Comparison of ENCODE assay signal across 24 cellular contexts in genomic region chr9:27542519-27542918, GRCh38. TPM values are rescaled to one million over a fixed set of nuclear protein-coding genes. Genes with fewer than 3 reads are reported as not detected.
DNase-seq lines count a peak whose midpoint lies in the region; TF ChIP-seq lines count a peak whose summit lies in the region.
"Had no signal": no experiment of that assay in that cellular context is flagged by ENCODE, and none has a peak within 500 bp of the region (broad histone marks: within the 10 kb centered on the region; RNA-seq: fewer than 3 reads in every experiment).

No MANE protein-coding gene starts in this region.

- H3K27me3 ChIP-seq in SJSA1 (replicated peaks): no peaks in the 10 kb centered on the region
- no peaks in the 10 kb centered on the region for H3K27me3 ChIP-seq in CD4-positive, alpha-beta memory T cell (ENCODE audit: insufficient read depth, low read length)
- H3K27me3 ChIP-seq: ovary, sigmoid colon had no signal

- H3K36me3 ChIP-seq in SJSA1: no peaks in the 10 kb centered on the region
- H3K36me3 ChIP-seq in CD4-positive, alpha-beta memory T cell (ENCODE audit: insufficient read depth, low read length): peaks cover 4% of the 10 kb centered on the region
- H3K36me3 ChIP-seq: ovary had no signal

- H3K4me3 ChIP-seq in SJSA1: no peak overlapping the region
- no peak overlapping the region for H3K4me3 ChIP-seq in foreskin fibroblast (ENCODE audit: low read depth in 1 of 2, low read length in 2 of 2)
- no peak overlapping the region for H3K4me3 ChIP-seq in retinal pigment epithelial cell (ENCODE audit: low read length)
- no peak overlapping the region for H3K4me3 ChIP-seq in CD4-positive, alpha-beta memory T cell (ENCODE audit: low read length in 2 of 2)
- H3K4me3 ChIP-seq: ovary, sigmoid colon had no signal

- TF ChIP-seq CTCF in foreskin fibroblast (IDR thresholded peaks at IDR 0.05; ENCODE audit: low read depth, low read length): no peak
- no peak for TF ChIP-seq CTCF in retinal pigment epithelial cell (conservative IDR thresholded peaks at IDR 0.05; ENCODE audit: low read depth, low read length)

- in situ Hi-C loops in G401 (cut with HindIII; ENCODE audit: low sequenced_read_pairs): loop anchor here (25.0 kb wide), 1 partner anchor 205 kb away; no protein-coding TSS in a partner anchor

- H3K27ac Mint-ChIP-seq in CD4-positive, alpha-beta memory T cell: no peak overlapping the region
- H3K27ac Mint-ChIP-seq: activated CD4-positive, alpha-beta T cell treated with anti-CD3 and anti-CD28 coated beads for 36 hours; activated naive CD4-positive, alpha-beta T cell treated with anti-CD3 and anti-CD28 coated beads, Interleukin-2, amount 10 ng/mL, durations not matched to agents 7 days and 5 days; activated T-cell treated with anti-CD3 and anti-CD28 coated beads, Interleukin-2, amount 50 U/mL, for 72 hours; CD8-positive, alpha-beta T cell; T-helper 17 cell had no signal

- no peak overlapping the region for H3K4me3 Mint-ChIP-seq in CD4-positive, alpha-beta memory T cell
- H3K4me3 Mint-ChIP-seq: activated CD4-positive, alpha-beta T cell treated with anti-CD3 and anti-CD28 coated beads for 36 hours; activated naive CD4-positive, alpha-beta T cell treated with anti-CD3 and anti-CD28 coated beads, Interleukin-2, amount 10 ng/mL, durations not matched to agents 7 days and 5 days; activated T-cell treated with anti-CD3 and anti-CD28 coated beads, Interleukin-2, amount 50 U/mL, for 72 hours; CD8-positive, alpha-beta T cell; T-helper 17 cell had no signal

- POLR2A ChIA-PET in CD4-positive, alpha-beta memory T cell (lab: Charles Lee; ENCODE audit: partially characterized antibody): no interaction called here

- H3K4me1 Mint-ChIP-seq in CD4-positive, alpha-beta memory T cell: no peaks in the 10 kb centered on the region
- H3K4me1 Mint-ChIP-seq: activated CD4-positive, alpha-beta T cell treated with anti-CD3 and anti-CD28 coated beads for 36 hours; activated naive CD4-positive, alpha-beta T cell treated with anti-CD3 and anti-CD28 coated beads, Interleukin-2, amount 10 ng/mL, durations not matched to agents 7 days and 5 days had no signal

- H3K27me3 Mint-ChIP-seq in CD4-positive, alpha-beta memory T cell: no peaks in the 10 kb centered on the region
- H3K27me3 Mint-ChIP-seq: activated CD4-positive, alpha-beta T cell treated with anti-CD3 and anti-CD28 coated beads for 36 hours; activated naive CD4-positive, alpha-beta T cell treated with anti-CD3 and anti-CD28 coated beads, Interleukin-2, amount 10 ng/mL, durations not matched to agents 7 days and 5 days; T-helper 17 cell had no signal

- H3K9me3 ChIP-seq in SJSA1 (replicated peaks): no peaks in the 10 kb centered on the region
- H3K9me3 ChIP-seq in CD4-positive, alpha-beta memory T cell (ENCODE audit: control insufficient read depth in 1 of 2, low read length in 2 of 2): no peaks in the 10 kb centered on the region
- H3K9me3 ChIP-seq: ovary, sigmoid colon had no signal

- intact Hi-C loops in CD4-positive, alpha-beta memory T cell (cut with micrococcal nuclease): no loop called here

- CTCF ChIA-PET in CD4-positive, alpha-beta memory T cell (lab: Charles Lee; ENCODE audit: partially characterized antibody): interaction anchor here (0.6 to 2.4 kb wide), 2 partner anchors 13 to 83 kb away, joined by 3 to 6 read pairs; partner anchors contain the start of gene MOB3B

- no peaks in the 10 kb centered on the region for H3K9me3 Mint-ChIP-seq in CD4-positive, alpha-beta memory T cell
- H3K9me3 Mint-ChIP-seq: activated naive CD4-positive, alpha-beta T cell treated with anti-CD3 and anti-CD28 coated beads, Interleukin-2, amount 10 ng/mL, durations not matched to agents 7 days and 5 days; activated T-cell treated with anti-CD3 and anti-CD28 coated beads, Interleukin-2, amount 50 U/mL, for 72 hours; CD8-positive, alpha-beta T cell had no signal

- DNase-seq in G401 (ENCODE audit: low spot score): peak; percentile 40
- peak; percentile 37 to 38 for DNase-seq in SJSA1 (ENCODE audit: low read depth in 1 of 2, low spot score in 2 of 2)
- DNase-seq in foreskin fibroblast: peak; percentile 31 to 68
- DNase-seq in retinal pigment epithelial cell (ENCODE audit: low read depth): peak; percentile 39
- no peak for DNase-seq in MV-4-11 (lab: John Stamatoyannopoulos, UW)
- DNase-seq in COLO668 (lab: John Stamatoyannopoulos, UW; ENCODE audit: unreplicated experiment): no peak
- no peak for DNase-seq in CD4-positive, alpha-beta memory T cell
- DNase-seq: activated CD4-positive, alpha-beta T cell treated with anti-CD3 and anti-CD28 coated beads for 36 hours; activated naive CD4-positive, alpha-beta T cell treated with anti-CD3 and anti-CD28 coated beads, Interleukin-2, amount 10 ng/mL, durations not matched to agents 7 days and 5 days; activated T-cell treated with anti-CD3 and anti-CD28 coated beads, Interleukin-2, amount 50 U/mL, for 72 hours; anterior cingulate cortex; CD8-positive, alpha-beta T cell; DMS79; NCI-H1694; NCI-H226; ovary; PC-3; SIG-M5; sigmoid colon; T-helper 17 cell had no signal

- H3K27ac ChIP-seq in SJSA1: no peak overlapping the region
- no peak overlapping the region for H3K27ac ChIP-seq in CD4-positive, alpha-beta memory T cell (ENCODE audit: low read depth, low read length)
- H3K27ac ChIP-seq: ovary had no signal

- H3K36me3 Mint-ChIP-seq in CD4-positive, alpha-beta memory T cell: peaks cover 33 to 41% of the 10 kb centered on the region in 2 donors

- peaks cover 16% of the 10 kb centered on the region for H3K4me1 ChIP-seq in SJSA1 (replicated peaks)
- no peaks in the 10 kb centered on the region for H3K4me1 ChIP-seq in CD4-positive, alpha-beta memory T cell (ENCODE audit: insufficient read depth, low read length)

RNA-seq across cellular contexts. Expression of gene MOB3B, which starts 12.9 kb away (rescaled TPM):
- not detected in 2 replicates for total RNA-seq in G401 (2014; rRNA removed; shearing (Covaris generic))
- total RNA-seq in SJSA1 (2014; rRNA removed; shearing (Covaris generic)): not detected in 2 replicates
- under 1 TPM; 0.53 to 0.64 TPM for total RNA-seq in CD4-positive, alpha-beta memory T cell
- polyA plus RNA-seq in CD4-positive, alpha-beta memory T cell: under 1 TPM; 0.05 to 0.16 TPM

RNA-seq across cellular contexts. Expression of gene IFNK, which starts 18.4 kb away (rescaled TPM):
- not detected in 2 replicates for total RNA-seq in G401 (2014; rRNA removed; shearing (Covaris generic))
- not detected in 2 replicates for total RNA-seq in SJSA1 (2014; rRNA removed; shearing (Covaris generic))
- total RNA-seq in CD4-positive, alpha-beta memory T cell: not detected
- not detected for polyA plus RNA-seq in CD4-positive, alpha-beta memory T cell
- total RNA-seq: activated CD4-positive, alpha-beta T cell treated with anti-CD3 and anti-CD28 coated beads for 36 hours; activated T-cell treated with anti-CD3 and anti-CD28 coated beads, Interleukin-2, amount 50 U/mL, for 72 hours; CD8-positive, alpha-beta T cell; cerebellum; epithelial cell of proximal tubule; lung microvascular endothelial cell; ovary; PC-3; sigmoid colon; T-helper 17 cell; urinary bladder had no signal
- polyA plus RNA-seq: ovary, sigmoid colon, urinary bladder had no signal

RNA-seq across cellular contexts. Expression of gene C9orf72, which starts 30.8 kb away (rescaled TPM):
- 3.6 and 6.0 TPM in 2 replicates for total RNA-seq in G401 (2014; rRNA removed; shearing (Covaris generic))
- 5.8 and 7.7 TPM in 2 replicates for total RNA-seq in SJSA1 (2014; rRNA removed; shearing (Covaris generic))
- total RNA-seq in CD4-positive, alpha-beta memory T cell: 10 to 100 TPM; 20.3 to 21.1 TPM
- polyA plus RNA-seq in CD4-positive, alpha-beta memory T cell: 10 to 100 TPM in 1 of 2 donors, 1 to 10 TPM in 1; 6.5 to 16.9 TPM

Comparison
In these comparisons a context has a peak if more than half of its experiments do, and no peak if none do; other contexts are left out.
1. DNase-seq: peak in G401 (single experiment), SJSA1 (2 of 2), foreskin fibroblast (2 of 2) and retinal pigment epithelial cell (single experiment); none in MV-4-11 (single experiment), COLO668 (single experiment) and CD4-positive, alpha-beta memory T cell (0 of 5).